In the genomic region with DNA sequence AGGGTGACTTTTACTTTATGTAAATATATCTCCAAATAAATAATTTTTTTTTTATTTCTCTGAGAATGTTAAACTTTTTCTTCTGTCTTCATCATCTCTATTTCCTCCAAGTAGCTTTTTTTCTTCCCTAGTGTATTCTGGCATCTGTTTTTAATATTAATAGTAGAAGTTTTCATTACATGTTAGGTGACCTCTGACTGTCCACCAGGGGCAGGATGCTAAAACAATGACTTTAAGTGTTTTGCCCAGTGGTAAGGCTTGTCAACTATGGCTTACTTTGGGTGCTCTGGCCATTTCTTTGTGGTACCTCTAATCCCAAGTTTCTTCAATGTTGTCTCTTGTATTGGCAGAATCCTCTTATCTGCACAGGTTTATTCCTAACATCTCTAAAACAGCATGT, we compare ENCODE assay signal across 12 cellular contexts.
DNase-seq lines count a peak whose midpoint lies in the region; ATAC-seq and TF ChIP-seq lines count a peak whose summit lies in the region.
"Had no signal": no experiment of that assay in that cellular context is flagged by ENCODE, and none has a peak within 500 bp of the region (broad histone marks: within the 10 kb centered on the region; RNA-seq: fewer than 3 reads in every experiment).

No MANE protein-coding gene starts in this region.

- no peaks in the 10 kb centered on the region for H3K9me2 ChIP-seq in hepatocyte (replicated peaks; ENCODE audit: insufficient read depth)

- no peaks in the 10 kb centered on the region for H4K20me1 ChIP-seq in hepatocyte (ENCODE audit: insufficient read depth, poor library complexity, severe bottlenecking)

- H3K9me3 ChIP-seq in BE2C (no peaks in the 10 kb centered on the region), adipocyte (ENCODE audit: control insufficient read depth, low read length) (no peaks in the 10 kb centered on the region), hepatocyte (ENCODE audit: low read depth) (no peaks in the 10 kb centered on the region)
- H3K9me3 ChIP-seq: Peyer's patch had no signal

- H2AFZ ChIP-seq in hepatocyte: no peak overlapping the region

- H3K9ac ChIP-seq in adipocyte (ENCODE audit: low read length): no peak overlapping the region

- no peaks in the 10 kb centered on the region for H3K27me3 ChIP-seq in BE2C
- no peaks in the 10 kb centered on the region for H3K27me3 ChIP-seq in adipocyte (replicated peaks; ENCODE audit: control insufficient read depth, insufficient read depth, low read length)
- no peaks in the 10 kb centered on the region for H3K27me3 ChIP-seq in hepatocyte
- H3K27me3 ChIP-seq: Peyer's patch had no signal

- H3K36me3 ChIP-seq in BE2C (no peaks in the 10 kb centered on the region), adipocyte (ENCODE audit: control insufficient read depth, insufficient read depth, low read length, severe bottlenecking) (no peaks in the 10 kb centered on the region), hepatocyte (replicated peaks; ENCODE audit: insufficient read depth, low read depth) (no peaks in the 10 kb centered on the region)

- no peaks in the 10 kb centered on the region for H3K79me2 ChIP-seq in hepatocyte

- DNase-seq in BE2C: no peak
- DNase-seq in HCEC 1CT: peak; percentile 28
- DNase-seq in adipocyte (ENCODE audit: low read depth): peak; percentile 15
- DNase-seq in hepatocyte (ENCODE audit: low spot score): no peak
- DNase-seq in stimulated activated CD4-positive, alpha-beta T cell treated with anti-CD3 and anti-CD28 coated beads, Interleukin-12 subunit alpha, Interleukin-12 subunit beta, amount 100 ng/mL, for 4 hours: no peak
- no peak for DNase-seq in NCI-H146 treated with DMSO at 0.1 percent for 48 hours (lab: John Stamatoyannopoulos, UW; ENCODE audit: unreplicated experiment)
- DNase-seq: anterior cingulate cortex, kidney glomerular epithelial cell, Peyer's patch had no signal

- no peak overlapping the region for H3K27ac ChIP-seq in hepatocyte
- H3K27ac ChIP-seq: epithelial cell of prostate, Peyer's patch had no signal

- peak; percentile 61 for TF ChIP-seq CTCF in BE2C (IDR thresholded peaks at IDR 0.05; ENCODE audit: low read depth, low read length)
- TF ChIP-seq CTCF in hepatocyte (IDR thresholded peaks at IDR 0.05; ENCODE audit: poor library complexity): peak; percentile 7

- ATAC-seq in HG03025 (IDR thresholded peaks at IDR 0.05; ENCODE audit: low FRiP score, unreplicated experiment): no peak
- ATAC-seq in HG03469 (IDR thresholded peaks at IDR 0.05; ENCODE audit: unreplicated experiment): no peak

- no peak overlapping the region for H3K4me2 ChIP-seq in hepatocyte

- no peaks in the 10 kb centered on the region for H3K4me1 ChIP-seq in BE2C
- no peaks in the 10 kb centered on the region for H3K4me1 ChIP-seq in adipocyte (ENCODE audit: control insufficient read depth, insufficient read depth, low read length)
- H3K4me1 ChIP-seq in hepatocyte (ENCODE audit: insufficient read depth): no peaks in the 10 kb centered on the region
- H3K4me1 ChIP-seq: Peyer's patch had no signal

- H3K4me3 ChIP-seq in BE2C (ENCODE audit: low read depth, low read length): no peak overlapping the region
- no peak overlapping the region for H3K4me3 ChIP-seq in adipocyte (ENCODE audit: low read length)
- no peak overlapping the region for H3K4me3 ChIP-seq in hepatocyte
- H3K4me3 ChIP-seq: Peyer's patch had no signal

Comparison
In these comparisons a context has a peak if more than half of its experiments do, and no peak if none do; other contexts are left out.
1. DNase-seq: peak in HCEC 1CT (single experiment) and adipocyte (single experiment); none in BE2C (single experiment), hepatocyte (single experiment), stimulated activated CD4-positive, alpha-beta T cell treated with anti-CD3 and anti-CD28 coated beads, Interleukin-12 subunit alpha, Interleukin-12 subunit beta, amount 100 ng/mL, for 4 hours (single experiment) and NCI-H146 treated with DMSO at 0.1 percent for 48 hours (single experiment).